Comparison of ENCODE assay signal across 8 cellular contexts in genomic region chr14:99884834-99885648, GRCh38.
DNase-seq lines count a peak whose midpoint lies in the region; ATAC-seq and TF ChIP-seq lines count a peak whose summit lies in the region.

No MANE protein-coding gene starts in this region.

- peak; percentile 60 to 70 for ATAC-seq in natural killer cell treated with Interleukin-12 subunit alpha and Interleukin-12 subunit beta and Interleukin-15 and Interleukin-18, amount 100 ng/mL, for 72 hours

- intact Hi-C loops in esophagus squamous epithelium (cut with DNase I), result loop anchor here (5.0 kb wide), 2 partner anchors 153 to 203 kb away; partner anchors contain the start of gene CYP46A1

- no peaks in the 10 kb centered on the region for H3K9me3 Mint-ChIP-seq in natural killer cell treated with Interleukin-12 subunit alpha and Interleukin-12 subunit beta and Interleukin-15 and Interleukin-18, amount 100 ng/mL, for 72 hours

- DNase-seq in DMS79 (lab: John Stamatoyannopoulos, UW) (peak; percentile 28), GM20000 (ENCODE audit: low spot score) (peak; percentile 53), NB4 (ENCODE audit: low read depth) (peak; percentile 63), SK-N-MC (ENCODE audit: low read depth, low spot score) (no peak), esophagus squamous epithelium (lab: John Stamatoyannopoulos, UW) (no peak), mesenteric fat pad (ENCODE audit: low spot score) (no peak), activated T-cell treated with anti-CD3 and anti-CD28 coated beads for 4 hours (no peak)
- no peak for DNase-seq in natural killer cell treated with Interleukin-12 subunit alpha and Interleukin-12 subunit beta and Interleukin-15 and Interleukin-18, amount 100 ng/mL, for 72 hours (ENCODE audit: low spot score)

- TF ChIP-seq CTCF in GM20000 (IDR thresholded peaks at IDR 0.05; ENCODE audit: extremely low read depth, missing control alignments) (peak; percentile 20), NB4 (IDR thresholded peaks at IDR 0.05; ENCODE audit: low read depth, low read length) (peak; percentile 35), esophagus squamous epithelium (IDR thresholded peaks at IDR 0.05) (peak; percentile 40 to 80 (median 73))

- peaks cover under 1 to 16% of the 10 kb centered on the region in 2 donors for H3K27me3 Mint-ChIP-seq in natural killer cell treated with Interleukin-12 subunit alpha and Interleukin-12 subunit beta and Interleukin-15 and Interleukin-18, amount 100 ng/mL, for 72 hours

- no peaks in the 10 kb centered on the region for H3K4me1 Mint-ChIP-seq in natural killer cell treated with Interleukin-12 subunit alpha and Interleukin-12 subunit beta and Interleukin-15 and Interleukin-18, amount 100 ng/mL, for 72 hours (ENCODE audit: low read depth in 2 of 2)

- no peaks in the 10 kb centered on the region for H3K27me3 ChIP-seq in esophagus squamous epithelium

- H3K36me3 ChIP-seq in SK-N-MC (ENCODE audit: insufficient read depth, low read length) (no peaks in the 10 kb centered on the region), esophagus squamous epithelium (no peaks in the 10 kb centered on the region)

- TF ChIP-seq POLR2A in NB4 (IDR thresholded peaks at IDR 0.05; ENCODE audit: extremely low read depth, insufficient read length) (no peak), esophagus squamous epithelium (IDR thresholded peaks at IDR 0.05) (no peak)

- H3K27ac ChIP-seq in SK-N-MC, result peak overlapping the region; percentile 59
- no peak overlapping the region for H3K27ac ChIP-seq in esophagus squamous epithelium

- H3K27ac Mint-ChIP-seq in natural killer cell treated with Interleukin-12 subunit alpha and Interleukin-12 subunit beta and Interleukin-15 and Interleukin-18, amount 100 ng/mL, for 72 hours, result no peak overlapping the region

- H3K4me3 ChIP-seq in NB4 (ENCODE audit: low read depth, low read length) (no peak overlapping the region), SK-N-MC (peak overlapping the region; percentile 66), esophagus squamous epithelium (no peak overlapping the region)

- H3K36me3 Mint-ChIP-seq in natural killer cell treated with Interleukin-12 subunit alpha and Interleukin-12 subunit beta and Interleukin-15 and Interleukin-18, amount 100 ng/mL, for 72 hours, result no peaks in the 10 kb centered on the region

- H3K9me3 ChIP-seq in SK-N-MC (ENCODE audit: low read depth, low read length) (no peaks in the 10 kb centered on the region), esophagus squamous epithelium (no peaks in the 10 kb centered on the region)

- H3K4me3 Mint-ChIP-seq in natural killer cell treated with Interleukin-12 subunit alpha and Interleukin-12 subunit beta and Interleukin-15 and Interleukin-18, amount 100 ng/mL, for 72 hours, result no peak overlapping the region

- peak overlapping the region; percentile 11 for H3K9ac ChIP-seq in SK-N-MC (ENCODE audit: insufficient read length)

- H3K4me1 ChIP-seq in esophagus squamous epithelium, result peaks cover 0 to 10% (median 5%) of the 10 kb centered on the region in 3 donors

- WGBS in esophagus squamous epithelium, 2 donors, result 44 to 45% methylated on average over 7 of the region's 7 CpGs

Comparison
In these comparisons a context has a peak if more than half of its experiments do, and no peak if none do; other contexts are left out.
1. DNase-seq: peak in DMS79 (single experiment), GM20000 (single experiment) and NB4 (single experiment); none in SK-N-MC (single experiment), esophagus squamous epithelium (single experiment), natural killer cell treated with Interleukin-12 subunit alpha and Interleukin-12 subunit beta and Interleukin-15 and Interleukin-18, amount 100 ng/mL, for 72 hours (single experiment), mesenteric fat pad (single experiment) and activated T-cell treated with anti-CD3 and anti-CD28 coated beads for 4 hours (single experiment).
2. CTCF ChIP-seq: peak in every context shown above with its lines; median percentile 73 in esophagus squamous epithelium; 35 in NB4; 20 in GM20000.